Comparison of ENCODE assay signal across 27 cellular contexts in the genomic region with DNA sequence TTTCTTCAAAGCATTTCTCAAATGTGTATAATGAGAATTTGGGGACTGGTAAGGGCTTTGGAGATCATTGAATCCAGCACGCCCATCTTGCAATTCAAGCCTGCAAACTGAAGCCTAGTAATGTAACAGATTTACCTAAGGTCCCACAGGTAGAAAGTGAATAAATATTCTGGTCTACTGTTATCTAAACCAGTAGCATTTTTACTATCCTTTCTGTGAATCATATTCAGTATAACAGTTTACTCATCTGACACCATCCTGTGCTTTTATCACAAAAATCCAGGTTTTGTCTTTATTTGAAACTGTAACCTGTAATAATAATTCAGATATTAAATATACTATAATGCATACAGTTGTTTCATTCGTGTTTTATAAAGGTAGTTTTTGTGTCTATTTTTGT. TPM values are rescaled to one million over a fixed set of nuclear protein-coding genes. Genes with fewer than 3 reads are reported as not detected.
"Had no signal": no experiment of that assay in that cellular context is flagged by ENCODE, and none has a peak within 500 bp of the region (broad histone marks: within the 10 kb centered on the region; RNA-seq: fewer than 3 reads in every experiment).

No MANE protein-coding gene starts in this region.

- ATAC-seq: mucosa of descending colon; right lobe of liver; stimulated activated naive CD8-positive, alpha-beta T cell treated with anti-CD3 and anti-CD28 coated beads, Interleukin-15, Interleukin-2, amounts not matched to agents 100 U/mL and 50 U/mL, for 24 hours had no signal

- H3K4me3 Mint-ChIP-seq: central memory CD8-positive, alpha-beta T cell; dendritic cell treated with granulocyte-macrophage colony-stimulating factor and Interleukin-4, amounts not matched to agents 40 ng/mL and 50 ng/mL, for 4 days had no signal

- H3K4me1 ChIP-seq: esophagus squamous epithelium, left ventricle myocardium inferior, right lobe of liver, testis, transverse colon had no signal

- H3K27ac Mint-ChIP-seq: dendritic cell treated with granulocyte-macrophage colony-stimulating factor and Interleukin-4, amounts not matched to agents 40 ng/mL and 50 ng/mL, for 4 days; progenitor cell of endocrine pancreas had no signal

- H3K4me3 ChIP-seq: esophagus squamous epithelium, left ventricle myocardium inferior, lung, mucosa of descending colon, ovary, right lobe of liver, SK-N-MC, testis, transverse colon had no signal

- H3K9me3 Mint-ChIP-seq: activated T-helper 2 cell treated with anti-CD3 and anti-CD28 coated beads, Interferon-gamma antibody, Interleukin-2, Interleukin-4, amounts not matched to agents 10 μg/mL and 5 μg/mL and 100 μg/mL, durations not matched to agents 14 hours and 24 hours and 36 hours; central memory CD8-positive, alpha-beta T cell; dendritic cell treated with granulocyte-macrophage colony-stimulating factor and Interleukin-4, amounts not matched to agents 40 ng/mL and 50 ng/mL, for 4 days had no signal

- DNase-seq: activated CD4-positive, alpha-beta T cell treated with anti-CD3 and anti-CD28 coated beads, Interleukin-2, amount 50 U/mL, for 4 hours; activated CD8-positive, alpha-beta memory T cell treated with anti-CD3 and anti-CD28 coated beads, Interleukin-2, amount 50 U/mL, for 4 hours; activated T-cell treated with anti-CD3 and anti-CD28 coated beads, Interleukin-2, amount 50 U/mL, for 1 hour; esophagus squamous epithelium; foreskin melanocyte; glutamatergic neuron; islet precursor cell; left ventricle myocardium inferior; mucosa of descending colon; ovary; right lobe of liver; stimulated activated CD4-positive, alpha-beta T cell treated with anti-CD3 and anti-CD28 coated beads, Interleukin-2, amount 100 ng/mL, for 48 hours; stimulated activated naive CD8-positive, alpha-beta T cell treated with anti-CD3 and anti-CD28 coated beads, Interleukin-15, Interleukin-2, amounts not matched to agents 100 U/mL and 50 U/mL, for 24 hours; SW 1271; T-helper 2 cell; testis; transverse colon had no signal

- H3K27me3 Mint-ChIP-seq: central memory CD8-positive, alpha-beta T cell; dendritic cell treated with granulocyte-macrophage colony-stimulating factor and Interleukin-4, amounts not matched to agents 40 ng/mL and 50 ng/mL, for 4 days had no signal

- H3K36me3 ChIP-seq: esophagus squamous epithelium, left ventricle myocardium inferior, ovary, right lobe of liver, transverse colon had no signal

- H3K9me3 ChIP-seq: esophagus squamous epithelium, left ventricle myocardium inferior, mucosa of descending colon, ovary, right lobe of liver, testis, transverse colon had no signal

- H3K27ac ChIP-seq: epithelial cell of prostate, esophagus squamous epithelium, left ventricle myocardium inferior, ovary, right lobe of liver, SK-N-MC, testis, transverse colon had no signal

- H3K27me3 ChIP-seq: ovary, right lobe of liver, testis had no signal

RNA-seq across cellular contexts. Expression of a gene that starts 17.4 kb away (rescaled TPM):
- total RNA-seq: bronchial epithelial cell, myocyte, renal cortical epithelial cell had no signal

RNA-seq across cellular contexts. Expression of a gene that starts 51.2 kb away (rescaled TPM):
- total RNA-seq: bronchial epithelial cell, myocyte, renal cortical epithelial cell had no signal
